ENCODE assay signal across 15 cellular contexts in genomic region chr3:72634128-72634527, GRCh38.
A peak's percentile ranks its signal among the peaks of the same experiment; 100 is the strongest.
DNase-seq lines count a peak whose midpoint lies in the region; ATAC-seq and TF ChIP-seq lines count a peak whose summit lies in the region.
"Had no signal": no experiment of that assay in that cellular context is flagged by ENCODE, and none has a peak within 500 bp of the region (broad histone marks: within the 10 kb centered on the region; RNA-seq: fewer than 3 reads in every experiment).

No MANE protein-coding gene starts in this region.

- no peaks in the 10 kb centered on the region for H4K20me1 ChIP-seq in GM23338 (replicated peaks; ENCODE audit: insufficient read depth)

- H3K9me2 ChIP-seq in GM23338 (ENCODE audit: insufficient read depth), result no peaks in the 10 kb centered on the region

- H3K4me3 ChIP-seq in GM23338 (no peak overlapping the region), colonic mucosa (no peak overlapping the region)
- H3K4me3 ChIP-seq: thyroid gland had no signal

- H3K36me3 ChIP-seq in GM23338 (ENCODE audit: insufficient read depth), result no peaks in the 10 kb centered on the region
- no peaks in the 10 kb centered on the region for H3K36me3 ChIP-seq in colonic mucosa
- H3K36me3 ChIP-seq: thyroid gland had no signal

- ATAC-seq in GM18502 (IDR thresholded peaks at IDR 0.05; ENCODE audit: poor library complexity, unreplicated experiment), result peak; percentile 54
- ATAC-seq in GM18909 (IDR thresholded peaks at IDR 0.05; ENCODE audit: poor library complexity, unreplicated experiment), result peak; percentile 49
- ATAC-seq in HG02798 (IDR thresholded peaks at IDR 0.05; ENCODE audit: poor library complexity, unreplicated experiment), result peak; percentile 51
- ATAC-seq in GM23338, result no peak
- ATAC-seq: Panc1 had no signal

- H3K4me3 Mint-ChIP-seq in activated T-helper 2 cell treated with anti-CD3 and anti-CD28 coated beads, Interferon-gamma antibody, Interleukin-2, Interleukin-4, amounts not matched to agents 10 μg/mL and 5 μg/mL and 100 μg/mL, durations not matched to agents 14 hours and 24 hours and 36 hours (ENCODE audit: low read depth), result no peak overlapping the region
- H3K4me3 Mint-ChIP-seq in GM23338, result no peak overlapping the region
- H3K4me3 Mint-ChIP-seq: neural crest cell had no signal

- H3K4me1 ChIP-seq in GM23338 (ENCODE audit: insufficient read depth), result no peaks in the 10 kb centered on the region
- no peaks in the 10 kb centered on the region for H3K4me1 ChIP-seq in colonic mucosa

- peaks cover 44% of the 10 kb centered on the region for H3K4me1 Mint-ChIP-seq in activated T-helper 2 cell treated with anti-CD3 and anti-CD28 coated beads, Interferon-gamma antibody, Interleukin-2, Interleukin-4, amounts not matched to agents 10 μg/mL and 5 μg/mL and 100 μg/mL, durations not matched to agents 14 hours and 24 hours and 36 hours (ENCODE audit: low read depth)
- no peaks in the 10 kb centered on the region; the same call in 2 of the 3 replicates for H3K4me1 Mint-ChIP-seq in GM23338

- H3K9me3 ChIP-seq in colonic mucosa, result no peaks in the 10 kb centered on the region
- H3K9me3 ChIP-seq: thyroid gland had no signal

- TF ChIP-seq CTCF in GM23338 (conservative IDR thresholded peaks at IDR 0.05; ENCODE audit: low read depth in 2 of 2) (no peak), colonic mucosa (IDR thresholded peaks at IDR 0.05) (no peak)

- peaks cover 13% of the 10 kb centered on the region for H3K9me3 Mint-ChIP-seq in activated T-helper 2 cell treated with anti-CD3 and anti-CD28 coated beads, Interferon-gamma antibody, Interleukin-2, Interleukin-4, amounts not matched to agents 10 μg/mL and 5 μg/mL and 100 μg/mL, durations not matched to agents 14 hours and 24 hours and 36 hours
- H3K9me3 Mint-ChIP-seq in GM23338, result no peaks in the 10 kb centered on the region; the same call in 2 of the 3 replicates

- peaks cover 5% of the 10 kb centered on the region for H3K36me3 Mint-ChIP-seq in activated T-helper 2 cell treated with anti-CD3 and anti-CD28 coated beads, Interferon-gamma antibody, Interleukin-2, Interleukin-4, amounts not matched to agents 10 μg/mL and 5 μg/mL and 100 μg/mL, durations not matched to agents 14 hours and 24 hours and 36 hours (ENCODE audit: low read depth)
- H3K36me3 Mint-ChIP-seq in GM23338 (ENCODE audit: low read depth), result no peaks in the 10 kb centered on the region

- no peak for DNase-seq in activated T-helper 2 cell treated with anti-CD3 and anti-CD28 coated beads, Interferon-gamma antibody, Interleukin-2, Interleukin-4, amounts not matched to agents 10 μg/mL and 5 μg/mL and 100 μg/mL, durations not matched to agents 14 hours and 24 hours and 36 hours (ENCODE audit: low spot score)
- DNase-seq in HK-2 (ENCODE audit: unreplicated experiment), result no peak
- no peak for DNase-seq in GM23338 (ENCODE audit: low spot score)
- no peak for DNase-seq in colonic mucosa
- DNase-seq: C1 segment of cervical spinal cord, DND-41, NCI-H1436 treated with DMSO at 0.1 percent for 48 hours, NCI-H510A treated with DMSO at 0.1 percent for 48 hours, thyroid gland had no signal

- no peak overlapping the region for H3K9ac ChIP-seq in colonic mucosa (ENCODE audit: low read depth in 2 of 2, low read length in 2 of 2)
- H3K9ac ChIP-seq: KMS-11 had no signal

- H3K27me3 Mint-ChIP-seq in activated T-helper 2 cell treated with anti-CD3 and anti-CD28 coated beads, Interferon-gamma antibody, Interleukin-2, Interleukin-4, amounts not matched to agents 10 μg/mL and 5 μg/mL and 100 μg/mL, durations not matched to agents 14 hours and 24 hours and 36 hours (ENCODE audit: low read depth), result no peaks in the 10 kb centered on the region
- H3K27me3 Mint-ChIP-seq in GM23338 (ENCODE audit: insufficient read depth, low read depth, poor library complexity), result no peaks in the 10 kb centered on the region

- no peaks in the 10 kb centered on the region for H3K79me2 ChIP-seq in GM23338 (replicated peaks; ENCODE audit: insufficient read depth)

- H2AFZ ChIP-seq in GM23338, result no peak overlapping the region

- H3K27me3 ChIP-seq in GM23338 (ENCODE audit: insufficient read depth) (no peaks in the 10 kb centered on the region), colonic mucosa (no peaks in the 10 kb centered on the region)
- H3K27me3 ChIP-seq: thyroid gland had no signal

- no peak overlapping the region for H3K4me2 ChIP-seq in GM23338
- H3K4me2 ChIP-seq: KMS-11 had no signal

- peak overlapping the region; percentile 85 for H3K27ac Mint-ChIP-seq in activated T-helper 2 cell treated with anti-CD3 and anti-CD28 coated beads, Interferon-gamma antibody, Interleukin-2, Interleukin-4, amounts not matched to agents 10 μg/mL and 5 μg/mL and 100 μg/mL, durations not matched to agents 14 hours and 24 hours and 36 hours
- H3K27ac Mint-ChIP-seq in GM23338, result no peak overlapping the region

- H3F3A ChIP-seq in GM23338 (replicated peaks; ENCODE audit: low read depth), result no peaks in the 10 kb centered on the region

- intact Hi-C loops in activated T-helper 2 cell treated with anti-CD3 and anti-CD28 coated beads, Interferon-gamma antibody, Interleukin-2, Interleukin-4, amounts not matched to agents 10 μg/mL and 5 μg/mL and 100 μg/mL, durations not matched to agents 14 hours and 24 hours and 36 hours (cut with micrococcal nuclease), result loop anchor here (1.0 to 5.0 kb wide), 9 partner anchors 97 to 295 kb away; no protein-coding TSS in a partner anchor
- intact Hi-C loops in colonic mucosa (cut with DNase I), result no loop called here

- no peak overlapping the region for H3K27ac ChIP-seq in GM23338 (ENCODE audit: low read depth)
- no peak overlapping the region for H3K27ac ChIP-seq in colonic mucosa
- H3K27ac ChIP-seq: KMS-11, thyroid gland had no signal

TF ChIP-seq in GM23338, 12 proteins besides CTCF, POLR2A, EP300 and RAD21 (continues in another document):
- TF ChIP-seq ZNF114 (CRISPR knock-in tag; IDR thresholded peaks at IDR 0.05) (no peak), ZNF331 (CRISPR knock-in tag; IDR thresholded peaks at IDR 0.05; ENCODE audit: low read depth) (no peak), ZNF462 (CRISPR knock-in tag; IDR thresholded peaks at IDR 0.05) (no peak), NANOG (IDR thresholded peaks at IDR 0.05; ENCODE audit: borderline replicate concordance) (no peak), JUNB (IDR thresholded peaks at IDR 0.05; ENCODE audit: unreplicated experiment) (no peak)
